ENCODE assay signal across 9 cellular contexts in the genomic region with DNA sequence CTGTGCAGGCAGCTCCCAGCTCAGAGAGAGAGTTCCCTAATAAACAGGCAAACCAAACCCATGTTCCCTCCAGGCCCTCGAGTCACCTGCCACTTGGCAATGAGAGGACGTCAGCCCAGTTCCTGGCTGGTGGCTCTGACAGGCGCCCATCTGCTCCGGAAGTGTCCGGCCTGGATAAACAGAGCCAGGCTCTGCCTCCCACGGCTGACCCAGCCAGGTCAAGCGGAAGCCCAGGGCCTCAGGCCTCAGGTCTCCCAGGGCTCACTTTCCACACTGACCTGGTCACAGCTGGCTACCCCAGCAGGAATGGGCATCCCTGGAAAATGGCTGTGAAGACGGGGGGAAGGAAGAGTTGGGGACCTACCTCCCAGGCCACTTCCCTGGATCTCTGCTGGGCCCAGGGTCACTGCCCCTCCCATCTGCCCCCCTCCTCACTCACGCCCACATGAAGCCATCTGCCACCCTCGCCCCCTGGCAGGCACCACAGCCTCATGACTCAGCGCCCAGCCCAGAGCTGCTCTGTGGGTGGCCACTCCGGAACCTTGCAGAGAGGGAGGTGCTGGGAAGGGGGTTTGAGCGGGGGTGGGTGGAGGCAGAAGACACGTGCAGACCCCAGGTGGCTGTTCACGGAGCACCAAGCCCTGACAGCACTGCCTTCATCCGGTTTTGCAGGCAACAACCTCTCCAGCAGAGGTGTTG. TPM values are rescaled to one million over a fixed set of nuclear protein-coding genes. Genes with fewer than 3 reads are reported as not detected.
A peak's percentile ranks its signal among the peaks of the same experiment; 100 is the strongest.
DNase-seq lines count a peak whose midpoint lies in the region; ATAC-seq, FAIRE-seq and TF ChIP-seq lines count a peak whose summit lies in the region.
"Had no signal": no experiment of that assay in that cellular context is flagged by ENCODE, and none has a peak within 500 bp of the region (broad histone marks: within the 10 kb centered on the region; RNA-seq: fewer than 3 reads in every experiment).

No MANE protein-coding gene starts in this region.

- DNase-seq in CD4-positive, alpha-beta T cell, result peak in 4 of 10 experiments; percentile 4 to 15 (median 12)
- DNase-seq in NCI-H1694 (lab: John Stamatoyannopoulos, UW) (peak; percentile 34), kidney (peak; percentile 94), DMS79 (lab: John Stamatoyannopoulos, UW) (no peak)
- peak; percentile 39 to 55 for DNase-seq in activated T-cell treated with anti-CD3 and anti-CD28 coated beads, Interleukin-2, amount 50 U/mL, for 48 hours
- peak in 1 of 2 donors; percentile 25 for DNase-seq in stimulated activated effector memory CD8-positive, alpha-beta T cell treated with anti-CD3 and anti-CD28 coated beads, Interleukin-12 subunit alpha, Interleukin-12 subunit beta, amount 100 ng/mL, for 72 hours (ENCODE audit: low spot score in 2 of 2)

- ATAC-seq in CD4-positive, alpha-beta T cell (ENCODE audit: poor library complexity), result peak; percentile 67
- ATAC-seq in stimulated activated effector memory CD8-positive, alpha-beta T cell treated with anti-CD3 and anti-CD28 coated beads, Interleukin-12 subunit alpha, Interleukin-12 subunit beta, amount 100 ng/mL, for 72 hours, result peak; percentile 72
- ATAC-seq in GM19324 (IDR thresholded peaks at IDR 0.05; ENCODE audit: low FRiP score, unreplicated experiment) (no peak), HG03432 (IDR thresholded peaks at IDR 0.05; ENCODE audit: unreplicated experiment) (no peak)

- no peak overlapping the region for H3K4me3 Mint-ChIP-seq in CD4-positive, alpha-beta T cell
- peak overlapping the region; percentile 41 for H3K4me3 Mint-ChIP-seq in stimulated activated effector memory CD8-positive, alpha-beta T cell treated with anti-CD3 and anti-CD28 coated beads, Interleukin-12 subunit alpha, Interleukin-12 subunit beta, amount 100 ng/mL, for 72 hours
- H3K4me3 Mint-ChIP-seq: nephron had no signal

- no peak overlapping the region for H3K27ac ChIP-seq in CD4-positive, alpha-beta T cell (ENCODE audit: low read depth, low read length)
- H3K27ac ChIP-seq in kidney (ENCODE audit: low read depth in 2 of 2, low read length in 2 of 2), result peak overlapping the region in 1 of 2 donors; percentile 65

- H3K9ac ChIP-seq in kidney (ENCODE audit: low read length in 2 of 2), result no peak overlapping the region

- H3K27me3 Mint-ChIP-seq in CD4-positive, alpha-beta T cell, result no peaks in the 10 kb centered on the region

- H3K36me3 Mint-ChIP-seq in CD4-positive, alpha-beta T cell (ENCODE audit: low read depth), result no peaks in the 10 kb centered on the region
- no peaks in the 10 kb centered on the region for H3K36me3 Mint-ChIP-seq in stimulated activated effector memory CD8-positive, alpha-beta T cell treated with anti-CD3 and anti-CD28 coated beads, Interleukin-12 subunit alpha, Interleukin-12 subunit beta, amount 100 ng/mL, for 72 hours

- CTCF ChIA-PET in CD4-positive, alpha-beta T cell (lab: Charles Lee), result no interaction called here

- POLR2A ChIA-PET in CD4-positive, alpha-beta T cell (lab: Charles Lee), result no interaction called here

- H3K9me3 Mint-ChIP-seq in CD4-positive, alpha-beta T cell, result no peaks in the 10 kb centered on the region
- H3K9me3 Mint-ChIP-seq in stimulated activated effector memory CD8-positive, alpha-beta T cell treated with anti-CD3 and anti-CD28 coated beads, Interleukin-12 subunit alpha, Interleukin-12 subunit beta, amount 100 ng/mL, for 72 hours, result no peaks in the 10 kb centered on the region
- H3K9me3 Mint-ChIP-seq: nephron had no signal

- H3K36me3 ChIP-seq in kidney (ENCODE audit: control insufficient read depth in 1 of 2, insufficient read depth in 2 of 2, low read length in 2 of 2), result no peaks in the 10 kb centered on the region

- H3K4me3 ChIP-seq in kidney (ENCODE audit: low read length in 2 of 2), result no peak overlapping the region

- FAIRE-seq in kidney (lab: Jason Lieb, UNC), result no peak

- no peaks in the 10 kb centered on the region for H3K9me3 ChIP-seq in CD4-positive, alpha-beta T cell (ENCODE audit: control insufficient read depth, low read length)
- H3K9me3 ChIP-seq in kidney (ENCODE audit: control insufficient read depth in 1 of 2, low read length in 2 of 2), result no peaks in the 10 kb centered on the region

- intact Hi-C loops in CD4-positive, alpha-beta T cell (cut with DNase I, micrococcal nuclease), result no loop called here
- intact Hi-C loops in kidney (cut with DNase I), result no loop called here

- no peak for TF ChIP-seq CTCF in CD4-positive, alpha-beta T cell (IDR thresholded peaks at IDR 0.05)
- no peak for TF ChIP-seq CTCF in kidney (IDR thresholded peaks at IDR 0.05; ENCODE audit: borderline replicate concordance, extremely low read depth, insufficient read depth)

- peaks cover 29% of the 10 kb centered on the region for H3K4me1 Mint-ChIP-seq in CD4-positive, alpha-beta T cell (ENCODE audit: low read depth)
- H3K4me1 Mint-ChIP-seq in stimulated activated effector memory CD8-positive, alpha-beta T cell treated with anti-CD3 and anti-CD28 coated beads, Interleukin-12 subunit alpha, Interleukin-12 subunit beta, amount 100 ng/mL, for 72 hours, result peaks cover 80% of the 10 kb centered on the region

- no peaks in the 10 kb centered on the region for H3K27me3 ChIP-seq in CD4-positive, alpha-beta T cell (ENCODE audit: control insufficient read depth, insufficient read depth, low read length)

- peaks cover 4 to 12% of the 10 kb centered on the region in 2 donors for H3K4me1 ChIP-seq in kidney (ENCODE audit: control insufficient read depth in 1 of 2, insufficient read depth in 1 of 2, low read depth in 1 of 2, low read length in 2 of 2)

- no peak overlapping the region for H3K27ac Mint-ChIP-seq in CD4-positive, alpha-beta T cell
- H3K27ac Mint-ChIP-seq in stimulated activated effector memory CD8-positive, alpha-beta T cell treated with anti-CD3 and anti-CD28 coated beads, Interleukin-12 subunit alpha, Interleukin-12 subunit beta, amount 100 ng/mL, for 72 hours, result peak overlapping the region; percentile 59
- H3K27ac Mint-ChIP-seq: nephron had no signal

RNA-seq across cellular contexts. Expression of a gene that starts 37.4 kb away (rescaled TPM):
- 10 to 100 TPM; 64.3 to 66.2 TPM for total RNA-seq in CD4-positive, alpha-beta T cell
- total RNA-seq in kidney, result 23.7 TPM
- polyA plus RNA-seq in kidney (ENCODE audit: insufficient read depth, low read depth, low replicate concordance), result 9.0 TPM

Comparison
In these comparisons a context has a peak if more than half of its experiments do, and no peak if none do; other contexts are left out.
1. ATAC-seq: peak in CD4-positive, alpha-beta T cell (single experiment) and stimulated activated effector memory CD8-positive, alpha-beta T cell treated with anti-CD3 and anti-CD28 coated beads, Interleukin-12 subunit alpha, Interleukin-12 subunit beta, amount 100 ng/mL, for 72 hours (single experiment); none in GM19324 (single experiment) and HG03432 (single experiment).